ENCODE assay signal across 12 cellular contexts in genomic region chr10:113162960-113163359, GRCh38.
"Had no signal": no experiment of that assay in that cellular context is flagged by ENCODE, and none has a peak within 500 bp of the region (broad histone marks: within the 10 kb centered on the region; RNA-seq: fewer than 3 reads in every experiment).

No MANE protein-coding gene starts in this region.

- DNase-seq: activated CD4-positive, alpha-beta T cell treated with anti-CD3 and anti-CD28 coated beads, Interleukin-2, amount 10 ng/mL, durations not matched to agents 24 days and 14 days; activated CD4-positive, CD25-positive, alpha-beta regulatory T cell; activated naive CD4-positive, alpha-beta T cell treated with anti-CD3 and anti-CD28 coated beads for 36 hours; activated naive CD8-positive, alpha-beta T cell treated with anti-CD3 and anti-CD28 coated beads, Interleukin-2, amount 50 U/mL, for 24 hours; hippocampal formation; left lung; mammary epithelial cell; naive thymus-derived CD4-positive, alpha-beta T cell; right cardiac atrium; SW 1271 had no signal

- H3K27ac ChIP-seq: left lung, neutrophil had no signal

- H3K9me3 ChIP-seq: left lung, neutrophil had no signal

- ATAC-seq: activated naive CD8-positive, alpha-beta T cell treated with anti-CD3 and anti-CD28 coated beads, Interleukin-2, amount 50 U/mL, for 24 hours; esophagus mucosa; naive thymus-derived CD4-positive, alpha-beta T cell; right cardiac atrium had no signal

- H3K27me3 ChIP-seq: left lung, neutrophil had no signal

- H3K4me3 ChIP-seq: left lung had no signal
